Comparison of ENCODE assay signal across 8 cellular contexts in the genomic region with DNA sequence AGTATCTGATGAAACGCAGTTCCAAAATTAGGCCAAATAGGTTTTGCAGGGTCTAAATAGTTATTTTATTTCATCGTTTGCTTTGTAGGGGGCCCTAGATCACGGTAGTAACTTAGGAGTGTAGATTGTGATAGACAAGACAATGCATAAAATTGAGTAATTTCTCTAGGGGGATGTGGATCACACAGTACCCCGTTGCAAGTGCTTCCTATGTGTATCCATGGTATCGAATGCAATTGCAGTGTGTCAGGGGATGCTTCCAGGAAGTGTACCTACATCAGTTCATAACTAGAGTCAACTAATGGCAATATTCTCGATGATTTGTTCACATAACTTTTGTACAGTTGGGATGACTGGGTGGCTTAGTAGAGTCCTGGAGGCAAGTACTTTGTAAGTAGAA. TPM values are rescaled to one million over a fixed set of nuclear protein-coding genes. Genes with fewer than 3 reads are reported as not detected.
DNase-seq lines count a peak whose midpoint lies in the region; ATAC-seq and TF ChIP-seq lines count a peak whose summit lies in the region.

No MANE protein-coding gene starts in this region.

- no peak for TF ChIP-seq CTCF in CD14-positive monocyte (IDR thresholded peaks at IDR 0.05)

- H3K9me3 ChIP-seq in iPS-15b (ENCODE audit: control insufficient read depth, insufficient read depth, low read length), result no peaks in the 10 kb centered on the region

- H3K9me3 Mint-ChIP-seq in CD14-positive monocyte, result peaks cover 0 to 3% (median 0%) of the 10 kb centered on the region in 7 donors
- H3K9me3 Mint-ChIP-seq in activated T-helper 17 cell treated with anti-CD3 and anti-CD28 coated beads, Interleukin-2, amount 50 U/mL, for 72 hours, result no peaks in the 10 kb centered on the region
- H3K9me3 Mint-ChIP-seq in stimulated activated naive B cell treated with anti-CD40 and anti-IgM and Interleukin-4, amounts not matched to agents 10 μg/mL and 1 μg/mL and 100 μg/mL, for 72 hours, result no peaks in the 10 kb centered on the region

- DNase-seq in CD14-positive monocyte (ENCODE audit: low spot score), result no peak
- DNase-seq in HS-5 (ENCODE audit: low read depth), result peak; percentile 13
- DNase-seq in stimulated activated naive B cell treated with anti-CD40 and anti-IgM and Interleukin-4, amounts not matched to agents 10 μg/mL and 1 μg/mL and 100 μg/mL, for 72 hours, result no peak
- no peak for DNase-seq in stimulated activated CD4-positive, alpha-beta T cell treated with anti-CD3 and anti-CD28 coated beads, Interleukin-2, amount 100 ng/mL, for 24 hours
- DNase-seq in stimulated activated CD8-positive, alpha-beta memory T cell treated with anti-CD3 and anti-CD28 coated beads, Interleukin-4, amount 100 ng/mL, for 48 hours, result no peak
- DNase-seq in NCI-H2081 treated with DMSO at 0.1 percent for 48 hours (lab: John Stamatoyannopoulos, UW), result no peak

- H3K36me3 ChIP-seq in iPS-15b (ENCODE audit: control insufficient read depth, insufficient read depth, low read length), result peaks cover 5% of the 10 kb centered on the region

- H3K36me3 Mint-ChIP-seq in CD14-positive monocyte, result peaks cover 15 to 26% of the 10 kb centered on the region in 2 donors
- H3K36me3 Mint-ChIP-seq in activated T-helper 17 cell treated with anti-CD3 and anti-CD28 coated beads, Interleukin-2, amount 50 U/mL, for 72 hours (ENCODE audit: low read depth), result peaks cover 42% of the 10 kb centered on the region
- peaks cover 3 to 5% of the 10 kb centered on the region in 2 donors for H3K36me3 Mint-ChIP-seq in stimulated activated naive B cell treated with anti-CD40 and anti-IgM and Interleukin-4, amounts not matched to agents 10 μg/mL and 1 μg/mL and 100 μg/mL, for 72 hours

- peak; percentile 17 for ATAC-seq in activated T-helper 17 cell treated with anti-CD3 and anti-CD28 coated beads, Interleukin-2, amount 50 U/mL, for 72 hours (replicated peaks)
- ATAC-seq in stimulated activated naive B cell treated with anti-CD40 and anti-IgM and Interleukin-4, amounts not matched to agents 10 μg/mL and 1 μg/mL and 100 μg/mL, for 72 hours (replicated peaks), result peak in 1 of 2 donors; percentile 5

- peaks cover 10% of the 10 kb centered on the region for H3K4me1 ChIP-seq in iPS-15b (ENCODE audit: control insufficient read depth, insufficient read depth, low read length)

- H3K27me3 ChIP-seq in iPS-15b (ENCODE audit: control insufficient read depth, insufficient read depth, low read length), result no peaks in the 10 kb centered on the region

- H3K4me3 Mint-ChIP-seq in CD14-positive monocyte, result peak overlapping the region; percentile 85 to 91
- H3K4me3 Mint-ChIP-seq in activated T-helper 17 cell treated with anti-CD3 and anti-CD28 coated beads, Interleukin-2, amount 50 U/mL, for 72 hours, result peak overlapping the region; percentile 97
- H3K4me3 Mint-ChIP-seq in stimulated activated naive B cell treated with anti-CD40 and anti-IgM and Interleukin-4, amounts not matched to agents 10 μg/mL and 1 μg/mL and 100 μg/mL, for 72 hours, result peak overlapping the region; percentile 88 to 92

- peak overlapping the region in 6 of 7 donors; percentile 63 to 90 (median 74) for H3K27ac Mint-ChIP-seq in CD14-positive monocyte
- peak overlapping the region; percentile 98 for H3K27ac Mint-ChIP-seq in activated T-helper 17 cell treated with anti-CD3 and anti-CD28 coated beads, Interleukin-2, amount 50 U/mL, for 72 hours
- H3K27ac Mint-ChIP-seq in stimulated activated naive B cell treated with anti-CD40 and anti-IgM and Interleukin-4, amounts not matched to agents 10 μg/mL and 1 μg/mL and 100 μg/mL, for 72 hours, result peak overlapping the region; percentile 97

- peak overlapping the region; percentile 94 for H3K9ac ChIP-seq in iPS-15b (ENCODE audit: low read depth, low read length)

- intact Hi-C loops in CD14-positive monocyte (cut with micrococcal nuclease), result no loop called here

- peaks cover 15% of the 10 kb centered on the region for H3K4me1 Mint-ChIP-seq in CD14-positive monocyte
- H3K4me1 Mint-ChIP-seq in activated T-helper 17 cell treated with anti-CD3 and anti-CD28 coated beads, Interleukin-2, amount 50 U/mL, for 72 hours, result no peaks in the 10 kb centered on the region
- H3K4me1 Mint-ChIP-seq in stimulated activated naive B cell treated with anti-CD40 and anti-IgM and Interleukin-4, amounts not matched to agents 10 μg/mL and 1 μg/mL and 100 μg/mL, for 72 hours, result peaks cover 7 to 19% of the 10 kb centered on the region in 2 donors

- peak overlapping the region; percentile 87 for H3K4me3 ChIP-seq in iPS-15b (ENCODE audit: low read depth, low read length)

- peaks cover 1 to 3% (median 2%) of the 10 kb centered on the region in 3 donors for H3K27me3 Mint-ChIP-seq in CD14-positive monocyte (ENCODE audit: low read depth in 3 of 3)
- no peaks in the 10 kb centered on the region for H3K27me3 Mint-ChIP-seq in activated T-helper 17 cell treated with anti-CD3 and anti-CD28 coated beads, Interleukin-2, amount 50 U/mL, for 72 hours
- H3K27me3 Mint-ChIP-seq in stimulated activated naive B cell treated with anti-CD40 and anti-IgM and Interleukin-4, amounts not matched to agents 10 μg/mL and 1 μg/mL and 100 μg/mL, for 72 hours, result no peaks in the 10 kb centered on the region

RNA-seq across cellular contexts. Expression of a gene that starts 0.9 kb away (rescaled TPM):
- polyA plus RNA-seq in CD14-positive monocyte, result 10 to 100 TPM; 60.2 to 88.7 TPM
- 100 to 1,000 TPM in 1 of 2 donors, 10 to 100 TPM in 1; 39.5 to 112 TPM for total RNA-seq in activated T-helper 17 cell treated with anti-CD3 and anti-CD28 coated beads, Interleukin-2, amount 50 U/mL, for 72 hours

RNA-seq across cellular contexts. Expression of a gene that starts 25.1 kb away (rescaled TPM):
- polyA plus RNA-seq in CD14-positive monocyte, result 10 to 100 TPM; 51.0 to 60.8 TPM
- 10 to 100 TPM; 54.4 to 78.7 TPM for total RNA-seq in activated T-helper 17 cell treated with anti-CD3 and anti-CD28 coated beads, Interleukin-2, amount 50 U/mL, for 72 hours

RNA-seq across cellular contexts. Expression of a gene that starts 27.7 kb away (rescaled TPM):
- 1 to 10 TPM; 4.3 to 4.7 TPM for polyA plus RNA-seq in CD14-positive monocyte
- 10 to 100 TPM; 28.6 to 32.7 TPM for total RNA-seq in activated T-helper 17 cell treated with anti-CD3 and anti-CD28 coated beads, Interleukin-2, amount 50 U/mL, for 72 hours
